12 cellular contexts compared by ENCODE assay signal in the genomic region with DNA sequence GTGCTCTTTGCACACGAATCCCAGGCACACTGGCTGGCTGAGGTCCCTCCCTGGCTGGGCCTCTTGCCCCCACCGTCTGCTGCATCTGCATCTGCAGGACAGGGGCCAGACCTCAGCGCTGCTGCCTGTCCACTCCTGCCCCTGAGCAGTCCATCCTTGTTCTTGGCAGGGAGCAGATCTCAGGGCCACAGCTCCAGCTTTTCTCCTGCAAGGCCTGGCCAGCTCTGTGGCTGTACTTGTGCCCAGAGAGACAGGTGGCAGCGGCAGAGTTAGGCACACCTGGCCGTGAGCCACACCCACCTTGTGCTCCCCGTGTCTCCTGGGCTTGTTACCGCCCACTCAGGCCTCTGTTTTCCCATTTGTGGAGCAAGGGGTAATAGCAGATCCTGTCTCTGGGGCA. TPM values are rescaled to one million over a fixed set of nuclear protein-coding genes. Genes with fewer than 3 reads are reported as not detected.
DNase-seq lines count a peak whose midpoint lies in the region; ATAC-seq and TF ChIP-seq lines count a peak whose summit lies in the region.
"Had no signal": no experiment of that assay in that cellular context is flagged by ENCODE, and none has a peak within 500 bp of the region (broad histone marks: within the 10 kb centered on the region; RNA-seq: fewer than 3 reads in every experiment).

No MANE protein-coding gene starts in this region.

- no peak overlapping the region for H3K4me3 ChIP-seq in coronary artery
- H3K4me3 ChIP-seq in muscle layer of colon (ENCODE audit: low read depth in 1 of 2, low read length in 2 of 2) = no peak overlapping the region
- no peak overlapping the region for H3K4me3 ChIP-seq in transverse colon
- H3K4me3 ChIP-seq: SJCRH30 had no signal

- intact Hi-C loops in transverse colon (cut with DNase I; ENCODE audit: low total_unique reads) = no loop called here
- intact Hi-C loops in posterior vena cava (cut with DNase I) = no loop called here

- 48% methylated on average over 7 of the region's 7 CpGs; no CpG with 5 or more reads in 1 of the 2 donors for WGBS in transverse colon (ENCODE audit: low coverage in 1 of 2), 2 donors

- H3K4me1 ChIP-seq in muscle layer of colon (ENCODE audit: insufficient read depth, low read length) (peaks cover 60% of the 10 kb centered on the region), transverse colon (peaks cover 45 to 65% (median 59%) of the 10 kb centered on the region in 4 donors)

- ATAC-seq in HG03565 (IDR thresholded peaks at IDR 0.05; ENCODE audit: unreplicated experiment) = no peak

- H3K36me3 ChIP-seq in muscle layer of colon (ENCODE audit: insufficient read depth, low read length) = no peaks in the 10 kb centered on the region
- H3K36me3 ChIP-seq in transverse colon = no peaks in the 10 kb centered on the region

- TF ChIP-seq EP300 in transverse colon (IDR thresholded peaks at IDR 0.05; ENCODE audit: low read depth) = no peak

- no peaks in the 10 kb centered on the region for H3K27me3 ChIP-seq in muscle layer of colon (ENCODE audit: control insufficient read depth in 1 of 2, insufficient read depth in 2 of 2, low read length in 2 of 2)
- H3K27me3 ChIP-seq in transverse colon = no peaks in the 10 kb centered on the region
- H3K27me3 ChIP-seq: SJCRH30 had no signal

- in situ Hi-C loops in transverse colon (cut with MboI; ENCODE audit: low pct_ligation_motif_present in 1 of 4, low pct_unique_long_range_greater_than_20kb in 1 of 4, low sequenced_read_pairs in 3 of 4) (no loop called here), ACHN (cut with HindIII; ENCODE audit: low pct_ligation_motif_present, low pct_unique_long_range_greater_than_20kb, low sequenced_read_pairs) (no loop called here)

- no peak overlapping the region for H3K9ac ChIP-seq in muscle layer of colon (ENCODE audit: low read length)

- TF ChIP-seq CTCF in coronary artery (IDR thresholded peaks at IDR 0.05) (no peak), transverse colon (IDR thresholded peaks at IDR 0.05) (no peak)

- DNase-seq in NCI-H1417 (lab: John Stamatoyannopoulos, UW) (peak in 2 of 3 experiments; percentile 58 to 67), NCI-H1417 treated with DMSO at 0.1 percent for 48 hours (lab: John Stamatoyannopoulos, UW) (no peak), coronary artery (ENCODE audit: low spot score) (no peak), transverse colon (peak; percentile 57), posterior vena cava (ENCODE audit: low spot score) (no peak), ACHN (no peak)
- DNase-seq: amniotic stem cell; effector CD8-positive, alpha-beta T cell; GOT3; SJCRH30 had no signal

- TF ChIP-seq POLR2A in transverse colon (IDR thresholded peaks at IDR 0.05) = no peak

- peak overlapping the region; percentile 41 to 63 for H3K27ac ChIP-seq in coronary artery
- H3K27ac ChIP-seq in muscle layer of colon (ENCODE audit: low read depth, low read length) = peak overlapping the region; percentile 5
- peak overlapping the region; percentile 66 to 80 (median 74) for H3K27ac ChIP-seq in transverse colon
- H3K27ac ChIP-seq: SJCRH30 had no signal

- H3K9me3 ChIP-seq in muscle layer of colon (ENCODE audit: low read length) = no peaks in the 10 kb centered on the region
- H3K9me3 ChIP-seq in transverse colon = no peaks in the 10 kb centered on the region
- H3K9me3 ChIP-seq: SJCRH30 had no signal

RNA-seq across cellular contexts. Expression of gene NEK6, which starts 13.9 kb away (rescaled TPM):
- total RNA-seq in transverse colon (10 to 100 TPM; 12.3 to 31.1 (median 21.6) TPM), posterior vena cava (10 to 100 TPM; 56.9 to 62.7 TPM)

Comparison
In these comparisons a context has a peak if more than half of its experiments do, and no peak if none do; other contexts are left out.
1. DNase-seq: peak in NCI-H1417 (2 of 3) and transverse colon (single experiment); none in NCI-H1417 treated with DMSO at 0.1 percent for 48 hours (single experiment), coronary artery (single experiment), posterior vena cava (single experiment) and ACHN (single experiment).
2. H3K27ac ChIP-seq: peak in every context shown above with its lines; median percentile 74 in transverse colon; 52 in coronary artery; 5 in muscle layer of colon.